ENCODE assay signal across 1 cellular context in genomic region chr4:173317003-173317402, GRCh38.
TF ChIP-seq lines count a peak whose summit lies in the region.

No MANE protein-coding gene starts in this region.

TF ChIP-seq in GM23338, 12 proteins besides CTCF, POLR2A, EP300 and RAD21 (continued from another document):
- no peak for TF ChIP-seq REST (IDR thresholded peaks at IDR 0.05; ENCODE audit: unreplicated experiment)
